28 cellular contexts compared by ENCODE assay signal in genomic region chr5:69292349-69292748, GRCh38.
"Had no signal": no experiment of that assay in that cellular context is flagged by ENCODE, and none has a peak within 500 bp of the region (broad histone marks: within the 10 kb centered on the region; RNA-seq: fewer than 3 reads in every experiment).

No MANE protein-coding gene starts in this region.

- H3K9me3 Mint-ChIP-seq: activated CD8-positive, alpha-beta T cell treated with anti-CD3 and anti-CD28 coated beads for 36 hours; activated naive CD4-positive, alpha-beta T cell treated with anti-CD3 and anti-CD28 coated beads, Interleukin-2, amount 50 U/mL, for 72 hours; activated naive CD8-positive, alpha-beta T cell treated with anti-CD3 and anti-CD28 coated beads, Interleukin-2, amount 50 U/mL, for 24 hours; activated T-helper 1 cell treated with anti-CD3 and anti-CD28 coated beads, Interleukin-12 subunit alpha, Interleukin-12 subunit beta, Interleukin-2, Interleukin-4 antibody, amounts not matched to agents 30 ng/mL and 10 ng/mL and 1 ng/mL, durations not matched to agents 14 hours and 24 hours and 36 hours had no signal

- H3K4me3 Mint-ChIP-seq: activated CD4-positive, alpha-beta T cell treated with anti-CD3 and anti-CD28 coated beads for 36 hours; activated CD8-positive, alpha-beta T cell treated with anti-CD3 and anti-CD28 coated beads for 36 hours; activated naive CD8-positive, alpha-beta T cell treated with anti-CD3 and anti-CD28 coated beads, Interleukin-2, amount 50 U/mL, for 24 hours; activated T-helper 1 cell treated with anti-CD3 and anti-CD28 coated beads, Interleukin-12 subunit alpha, Interleukin-12 subunit beta, Interleukin-2, Interleukin-4 antibody, amounts not matched to agents 30 ng/mL and 10 ng/mL and 1 ng/mL, durations not matched to agents 14 hours and 24 hours and 36 hours had no signal

- H3K4me1 ChIP-seq: ascending aorta, body of pancreas had no signal

- H3K27me3 Mint-ChIP-seq: activated CD4-positive, alpha-beta T cell treated with anti-CD3 and anti-CD28 coated beads for 36 hours; activated CD8-positive, alpha-beta T cell treated with anti-CD3 and anti-CD28 coated beads for 36 hours; activated naive CD8-positive, alpha-beta T cell treated with anti-CD3 and anti-CD28 coated beads, Interleukin-2, amount 50 U/mL, for 24 hours had no signal

- ATAC-seq: activated CD4-positive, alpha-beta T cell treated with anti-CD3 and anti-CD28 coated beads for 36 hours; activated CD8-positive, alpha-beta T cell treated with anti-CD3 and anti-CD28 coated beads for 36 hours; activated naive CD4-positive, alpha-beta T cell treated with anti-CD3 and anti-CD28 coated beads, Interleukin-2, amount 50 U/mL, for 72 hours; activated naive CD8-positive, alpha-beta T cell treated with anti-CD3 and anti-CD28 coated beads, Interleukin-2, amount 50 U/mL, for 24 hours; body of pancreas; PC-3 had no signal

- H3K27ac Mint-ChIP-seq: activated CD4-positive, alpha-beta T cell treated with anti-CD3 and anti-CD28 coated beads for 36 hours; activated CD8-positive, alpha-beta T cell treated with anti-CD3 and anti-CD28 coated beads for 36 hours; activated naive CD4-positive, alpha-beta T cell treated with anti-CD3 and anti-CD28 coated beads, Interleukin-2, amount 50 U/mL, for 72 hours; activated naive CD8-positive, alpha-beta T cell treated with anti-CD3 and anti-CD28 coated beads, Interleukin-2, amount 50 U/mL, for 24 hours; activated T-helper 1 cell treated with anti-CD3 and anti-CD28 coated beads, Interleukin-12 subunit alpha, Interleukin-12 subunit beta, Interleukin-2, Interleukin-4 antibody, amounts not matched to agents 30 ng/mL and 10 ng/mL and 1 ng/mL, durations not matched to agents 14 hours and 24 hours and 36 hours had no signal

- DNase-seq: activated CD4-positive, alpha-beta T cell treated with anti-CD3 and anti-CD28 coated beads for 36 hours; activated CD4-positive, alpha-beta T cell treated with anti-CD3 and anti-CD28 coated beads, Interleukin-2, amount 50 U/mL, for 1 hour; activated CD8-positive, alpha-beta memory T cell treated with anti-CD3 and anti-CD28 coated beads, Interleukin-2, amount 50 U/mL, for 4 hours; activated CD8-positive, alpha-beta T cell treated with anti-CD3 and anti-CD28 coated beads for 36 hours; activated effector memory CD4-positive, alpha-beta T cell treated with anti-CD3 and anti-CD28 coated beads, Interleukin-2, amount 50 U/mL, for 16 hours; activated naive CD4-positive, alpha-beta T cell treated with Interleukin-2 at 50 U/mL for 16 hours; activated naive CD8-positive, alpha-beta T cell treated with anti-CD3 and anti-CD28 coated beads, Interleukin-2, amount 50 U/mL, for 24 hours; amniotic stem cell; body of pancreas; central memory CD4-positive, alpha-beta T cell; Karpas-422; MM.1S; NCI-H1105; NCI-H1436; NCI-H187; NCI-H2081; NCI-H2227 treated with DMSO at 0.1 percent for 48 hours; NCI-H446 treated with DMSO at 0.1 percent for 48 hours; NCI-H524 treated with DMSO at 0.1 percent for 48 hours; NCI-H748 treated with DMSO at 0.1 percent for 48 hours; PC-3; SHP77 treated with DMSO at 0.1 percent for 48 hours; T-helper 1 cell had no signal

- H3K27me3 ChIP-seq: ascending aorta, body of pancreas had no signal

- H3K4me3 ChIP-seq: ascending aorta, body of pancreas had no signal

- H3K36me3 Mint-ChIP-seq: activated naive CD4-positive, alpha-beta T cell treated with anti-CD3 and anti-CD28 coated beads, Interleukin-2, amount 50 U/mL, for 72 hours had no signal

- H3K4me1 Mint-ChIP-seq: activated naive CD8-positive, alpha-beta T cell treated with anti-CD3 and anti-CD28 coated beads, Interleukin-2, amount 50 U/mL, for 24 hours had no signal

- H3K9me3 ChIP-seq: ascending aorta, body of pancreas had no signal

- FAIRE-seq: bronchial epithelial cell had no signal

- H3K27ac ChIP-seq: ascending aorta, body of pancreas, VCaP had no signal
